8 cellular contexts compared by ENCODE assay signal in genomic region chr6:109441069-109441816, GRCh38. TPM values are rescaled to one million over a fixed set of nuclear protein-coding genes. Genes with fewer than 3 reads are reported as not detected.
DNase-seq lines count a peak whose midpoint lies in the region; ATAC-seq, FAIRE-seq and TF ChIP-seq lines count a peak whose summit lies in the region.

No MANE protein-coding gene starts in this region.

- no peaks in the 10 kb centered on the region for H3K9me3 ChIP-seq in SJCRH30 (replicated peaks)
- no peaks in the 10 kb centered on the region for H3K9me3 ChIP-seq in body of pancreas
- no peaks in the 10 kb centered on the region for H3K9me3 ChIP-seq in iPS-20b (ENCODE audit: insufficient read depth, low read depth, low read length)

- H3K9ac ChIP-seq in iPS-20b (ENCODE audit: low read depth, low read length) = peak overlapping the region; percentile 86

- DNase-seq in DMS79 (lab: John Stamatoyannopoulos, UW) (peak; percentile 30), GM20000 (ENCODE audit: low spot score) (peak; percentile 56), HTR-8/SVneo (ENCODE audit: insufficient read length, low spot score) (peak; percentile 54), SJCRH30 (peak; percentile 43 to 58), body of pancreas (peak; percentile 57 to 68 (median 66)), NCI-H187 treated with DMSO at 0.1 percent for 48 hours (lab: John Stamatoyannopoulos, UW) (no peak)
- peak; percentile 31 to 39 for DNase-seq in stimulated activated CD4-positive, alpha-beta T cell treated with anti-CD3 and anti-CD28 coated beads, Interleukin-4, amount 100 ng/mL, for 4 hours

- no peak for TF ChIP-seq POLR2A in body of pancreas (IDR thresholded peaks at IDR 0.05)

- peak overlapping the region; percentile 39 for H3K27ac ChIP-seq in SJCRH30
- peak overlapping the region; percentile 27 to 90 (median 84) for H3K27ac ChIP-seq in body of pancreas
- no peak overlapping the region for H3K27ac ChIP-seq in iPS-20b (ENCODE audit: low read length)

- H3K36me3 ChIP-seq in SJCRH30 = no peaks in the 10 kb centered on the region; the same call in none of the 2 replicates
- H3K36me3 ChIP-seq in body of pancreas (replicated peaks in 1 of 2; ENCODE audit: insufficient read depth in 1 of 2, low read depth in 2 of 2) = no peaks in the 10 kb centered on the region
- peaks cover 40% of the 10 kb centered on the region for H3K36me3 ChIP-seq in iPS-20b (ENCODE audit: insufficient read depth, low read depth, low read length)

- H3K27me3 ChIP-seq in SJCRH30 = no peaks in the 10 kb centered on the region
- no peaks in the 10 kb centered on the region for H3K27me3 ChIP-seq in body of pancreas
- peaks cover 12% of the 10 kb centered on the region for H3K27me3 ChIP-seq in iPS-20b (ENCODE audit: insufficient read depth, low read length)

- FAIRE-seq in HTR-8/SVneo (lab: Jason Lieb, UNC) = no peak

- intact Hi-C loops in body of pancreas (cut with DNase I) = no loop called here

- H3K4me3 ChIP-seq in SJCRH30 = peak overlapping the region; percentile 85
- peak overlapping the region; percentile 46 to 59 for H3K4me3 ChIP-seq in body of pancreas
- H3K4me3 ChIP-seq in iPS-20b (ENCODE audit: low read length) = peak overlapping the region; percentile 90

- H3K4me1 ChIP-seq in SJCRH30 = no peaks in the 10 kb centered on the region
- H3K4me1 ChIP-seq in body of pancreas = peaks cover 28% of the 10 kb centered on the region
- H3K4me1 ChIP-seq in iPS-20b (ENCODE audit: insufficient read depth, low read length) = peaks cover 7% of the 10 kb centered on the region

- peak; percentile 49 for ATAC-seq in body of pancreas

- WGBS in body of pancreas, 2 donors = 0 to 1% methylated on average over 11 to 31 of the region's 31 CpGs

- TF ChIP-seq CTCF in GM20000 (IDR thresholded peaks at IDR 0.05; ENCODE audit: extremely low read depth, missing control alignments) (no peak), body of pancreas (IDR thresholded peaks at IDR 0.05) (peak in 6 of 7 experiments; percentile 5 to 46 (median 22))

RNA-seq across cellular contexts. Expression of gene SMPD2, which starts 0.7 kb away (rescaled TPM):
- total RNA-seq in SJCRH30 (2014; rRNA removed; shearing (Covaris generic)) = 7.6 and 8.2 TPM in 2 replicates
- total RNA-seq in body of pancreas = 10 to 100 TPM in 1 of 2 donors, 1 to 10 TPM in 1; 8.0 to 13.8 TPM

RNA-seq across cellular contexts. Expression of gene PPIL6, which starts 0.8 kb away (rescaled TPM):
- total RNA-seq in SJCRH30 (2014; rRNA removed; shearing (Covaris generic)) = 0.28 TPM in 1 of 2 replicates, not detected in the other
- 1 to 10 TPM in 1 of 2 donors, not detected in 1; 3.1 TPM for total RNA-seq in body of pancreas

RNA-seq across cellular contexts. Expression of gene MICAL1, which starts 14.3 kb away (rescaled TPM):
- 23.0 and 27.2 TPM in 2 replicates for total RNA-seq in SJCRH30 (2014; rRNA removed; shearing (Covaris generic))
- 10 to 100 TPM; 16.1 to 26.0 TPM for total RNA-seq in body of pancreas

RNA-seq across cellular contexts. Expression of gene ZBTB24, which starts 41.8 kb away (rescaled TPM):
- 15.4 and 17.5 TPM in 2 replicates for total RNA-seq in SJCRH30 (2014; rRNA removed; shearing (Covaris generic))
- 1 to 10 TPM; 3.3 to 4.4 TPM for total RNA-seq in body of pancreas

RNA-seq across cellular contexts. Expression of gene CD164, which starts 59.0 kb away (rescaled TPM):
- 166 and 181 TPM in 2 replicates for total RNA-seq in SJCRH30 (2014; rRNA removed; shearing (Covaris generic))
- 100 to 1,000 TPM in 1 of 2 donors, 10 to 100 TPM in 1; 97.9 to 183 TPM for total RNA-seq in body of pancreas
